Comparison of ENCODE assay signal across 1 cellular context in genomic region chr16:57479422-57480126, GRCh38.
TF ChIP-seq lines count a peak whose summit lies in the region.

No MANE protein-coding gene starts in this region.

TF ChIP-seq in IMR-90, 13 proteins besides CTCF, POLR2A, EP300 and RAD21 (continued from another document):
- TF ChIP-seq, protein P1, sequence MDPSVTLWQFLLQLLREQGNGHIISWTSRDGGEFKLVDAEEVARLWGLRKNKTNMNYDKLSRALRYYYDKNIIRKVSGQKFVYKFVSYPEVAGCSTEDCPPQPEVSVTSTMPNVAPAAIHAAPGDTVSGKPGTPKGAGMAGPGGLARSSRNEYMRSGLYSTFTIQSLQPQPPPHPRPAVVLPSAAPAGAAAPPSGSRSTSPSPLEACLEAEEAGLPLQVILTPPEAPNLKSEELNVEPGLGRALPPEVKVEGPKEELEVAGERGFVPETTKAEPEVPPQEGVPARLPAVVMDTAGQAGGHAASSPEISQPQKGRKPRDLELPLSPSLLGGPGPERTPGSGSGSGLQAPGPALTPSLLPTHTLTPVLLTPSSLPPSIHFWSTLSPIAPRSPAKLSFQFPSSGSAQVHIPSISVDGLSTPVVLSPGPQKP (IDR thresholded peaks at IDR 0.05; ENCODE audit: borderline replicate concordance, low read depth, low read length) = no peak
- no peak for TF ChIP-seq MXI1 (IDR thresholded peaks at IDR 0.05; ENCODE audit: borderline replicate concordance, low read depth, low read length)
- TF ChIP-seq BHLHE40 (IDR thresholded peaks at IDR 0.05; ENCODE audit: low read depth, low read length) = peak; percentile 74; the same call in 1 of the 2 replicates
- TF ChIP-seq CHD1 (IDR thresholded peaks at IDR 0.05; ENCODE audit: low read depth, low read length) = no peak
- no peak for TF ChIP-seq FOS (IDR thresholded peaks at IDR 0.05; ENCODE audit: low read depth, low read length)
- TF ChIP-seq, protein P2, sequence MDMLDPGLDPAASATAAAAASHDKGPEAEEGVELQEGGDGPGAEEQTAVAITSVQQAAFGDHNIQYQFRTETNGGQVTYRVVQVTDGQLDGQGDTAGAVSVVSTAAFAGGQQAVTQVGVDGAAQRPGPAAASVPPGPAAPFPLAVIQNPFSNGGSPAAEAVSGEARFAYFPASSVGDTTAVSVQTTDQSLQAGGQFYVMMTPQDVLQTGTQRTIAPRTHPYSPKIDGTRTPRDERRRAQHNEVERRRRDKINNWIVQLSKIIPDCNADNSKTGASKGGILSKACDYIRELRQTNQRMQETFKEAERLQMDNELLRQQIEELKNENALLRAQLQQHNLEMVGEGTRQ (IDR thresholded peaks at IDR 0.05; ENCODE audit: low read depth, low read length) = no peak
